21 cellular contexts compared by ENCODE assay signal in genomic region chr7:90817846-90818245, GRCh38.
A peak's percentile ranks its signal among the peaks of the same experiment; 100 is the strongest.
DNase-seq lines count a peak whose midpoint lies in the region; ATAC-seq and TF ChIP-seq lines count a peak whose summit lies in the region.
"Had no signal": no experiment of that assay in that cellular context is flagged by ENCODE, and none has a peak within 500 bp of the region (broad histone marks: within the 10 kb centered on the region; RNA-seq: fewer than 3 reads in every experiment).

No MANE protein-coding gene starts in this region.

- H3K9ac ChIP-seq in smooth muscle cell (ENCODE audit: low read depth) = no peak overlapping the region
- H3K9ac ChIP-seq in trophoblast cell (ENCODE audit: low read length) = no peak overlapping the region

- H2BK5ac ChIP-seq in trophoblast cell (ENCODE audit: low read depth, low read length, poor library complexity) = no peak overlapping the region

- H3K4ac ChIP-seq in trophoblast cell (ENCODE audit: low read depth, low read length) = no peak overlapping the region

- peaks cover 1% of the 10 kb centered on the region for H3K27me3 Mint-ChIP-seq in GM23338 (ENCODE audit: insufficient read depth, low read depth, poor library complexity)
- H3K27me3 Mint-ChIP-seq: activated T-helper 17 cell treated with anti-CD3 and anti-CD28 coated beads, Interleukin-2, amount 50 U/mL, for 72 hours; dendritic cell treated with granulocyte-macrophage colony-stimulating factor and Interleukin-4, amounts not matched to agents 40 ng/mL and 50 ng/mL, for 4 days had no signal

- H2AFZ ChIP-seq in GM23338 = no peak overlapping the region
- H2AFZ ChIP-seq in smooth muscle cell (ENCODE audit: low read depth) = no peak overlapping the region
- no peak overlapping the region for H2AFZ ChIP-seq in trophoblast cell (ENCODE audit: insufficient read depth, low read length, poor library complexity)

- H3K27ac ChIP-seq in GM23338 (ENCODE audit: low read depth) (peak overlapping the region; percentile 9; the same call in 1 of the 2 replicates), smooth muscle cell (ENCODE audit: low read depth) (no peak overlapping the region), trophoblast cell (ENCODE audit: low read depth, low read length) (no peak overlapping the region)

- H3K4me2 ChIP-seq in GM23338 = no peak overlapping the region
- peak overlapping the region; percentile 60 for H3K4me2 ChIP-seq in smooth muscle cell
- no peak overlapping the region for H3K4me2 ChIP-seq in trophoblast cell (ENCODE audit: low read length)

- TF ChIP-seq CTCF in GM23338 (conservative IDR thresholded peaks at IDR 0.05; ENCODE audit: low read depth in 2 of 2) = peak in 1 of 2 experiments; percentile 18; a peak in 2 of 4 replicates
- no peak for TF ChIP-seq CTCF in smooth muscle cell (IDR thresholded peaks at IDR 0.05; ENCODE audit: borderline replicate concordance, insufficient read depth, poor library complexity, severe bottlenecking)

- H3K27ac Mint-ChIP-seq in GM23338 = peak overlapping the region; percentile 25
- H3K27ac Mint-ChIP-seq: activated naive CD8-positive, alpha-beta T cell treated with anti-CD3 and anti-CD28 coated beads, Interleukin-2, amount 50 U/mL, for 24 hours; activated T-helper 17 cell treated with anti-CD3 and anti-CD28 coated beads, Interleukin-2, amount 50 U/mL, for 72 hours; dendritic cell treated with granulocyte-macrophage colony-stimulating factor and Interleukin-4, amounts not matched to agents 40 ng/mL and 50 ng/mL, for 4 days had no signal

- H3K36me3 ChIP-seq in GM23338 (ENCODE audit: insufficient read depth) = no peaks in the 10 kb centered on the region
- H3K36me3 ChIP-seq in smooth muscle cell (ENCODE audit: low read depth) = no peaks in the 10 kb centered on the region
- H3K36me3 ChIP-seq in trophoblast cell (ENCODE audit: control insufficient read depth in 1 of 2, insufficient read depth in 2 of 2, low read length in 2 of 2) = no peaks in the 10 kb centered on the region
- H3K36me3 ChIP-seq: BE2C had no signal

- H3K79me2 ChIP-seq in GM23338 (replicated peaks; ENCODE audit: insufficient read depth) (no peaks in the 10 kb centered on the region), smooth muscle cell (ENCODE audit: low read depth) (no peaks in the 10 kb centered on the region), trophoblast cell (ENCODE audit: control insufficient read depth, insufficient read depth, low read length, poor library complexity) (no peaks in the 10 kb centered on the region)

- H3K4me3 ChIP-seq in GM23338 (no peak overlapping the region), smooth muscle cell (no peak overlapping the region), trophoblast cell (ENCODE audit: low read depth, low read length) (no peak overlapping the region)

- H3K9me3 ChIP-seq in smooth muscle cell (replicated peaks; ENCODE audit: low read depth) (no peaks in the 10 kb centered on the region), trophoblast cell (ENCODE audit: insufficient read depth, low read depth, low read length) (no peaks in the 10 kb centered on the region)
- H3K9me3 ChIP-seq: BE2C had no signal

- H3K4me1 ChIP-seq in GM23338 (ENCODE audit: insufficient read depth) = 0 out of 2 replicates have a peak, but pooled peaks cover 5% of the 10 kb centered on the region
- H3K4me1 ChIP-seq in smooth muscle cell (ENCODE audit: low read depth) = peaks cover 16% of the 10 kb centered on the region
- H3K4me1 ChIP-seq in trophoblast cell (ENCODE audit: control insufficient read depth in 1 of 2, insufficient read depth in 2 of 2, low read length in 2 of 2) = no peaks in the 10 kb centered on the region
- H3K4me1 ChIP-seq: BE2C had no signal

- no peaks in the 10 kb centered on the region for H4K20me1 ChIP-seq in GM23338 (replicated peaks; ENCODE audit: insufficient read depth)
- H4K20me1 ChIP-seq in smooth muscle cell (ENCODE audit: low read depth) = no peaks in the 10 kb centered on the region

- ATAC-seq in GM23338 (peak; percentile 82), SK-N-SH treated with all-trans-retinoic acid at 6 μM for 48 hours (peak; percentile 4; the same call in 2 of the 3 replicates)
- ATAC-seq: activated naive CD8-positive, alpha-beta T cell treated with anti-CD3 and anti-CD28 coated beads, Interleukin-2, amount 50 U/mL, for 24 hours; activated T-helper 17 cell treated with anti-CD3 and anti-CD28 coated beads, Interleukin-2, amount 50 U/mL, for 72 hours; Panc1 had no signal

- H3K18ac ChIP-seq in trophoblast cell (ENCODE audit: low read length) = no peak overlapping the region

- no peak overlapping the region for H2BK12ac ChIP-seq in trophoblast cell (ENCODE audit: low read length)

- no peak overlapping the region for H2BK120ac ChIP-seq in trophoblast cell (ENCODE audit: insufficient read depth, low read length, poor library complexity)

- WGBS in smooth muscle cell (ENCODE audit: low lambda C conversion rate) = 4% methylated on average over 2 of the region's 2 CpGs
- no CpG with 5 or more reads among the region's 2 CpGs for WGBS in trophoblast cell (ENCODE audit: extremely low coverage, insufficient coverage, insufficient read length)

- H3F3A ChIP-seq in GM23338 (replicated peaks; ENCODE audit: low read depth) (no peaks in the 10 kb centered on the region), smooth muscle cell (ENCODE audit: low read depth) (peaks cover 11% of the 10 kb centered on the region)

- H2AK5ac ChIP-seq in trophoblast cell (ENCODE audit: low read length) = no peak overlapping the region

- H3K14ac ChIP-seq in trophoblast cell (ENCODE audit: low read length) = no peak overlapping the region

- H3K36me3 Mint-ChIP-seq in GM23338 (ENCODE audit: low read depth) = peaks cover 20% of the 10 kb centered on the region

- DNase-seq in GM23338 (ENCODE audit: low spot score) = peak; percentile 45
- DNase-seq in iPS-NIHi7 (ENCODE audit: extremely low spot score) = peak; percentile 26
- no peak for DNase-seq in smooth muscle cell (lab: John Stamatoyannopoulos, UW; ENCODE audit: unreplicated experiment)
- DNase-seq in stimulated activated CD4-positive, alpha-beta T cell treated with anti-CD3 and anti-CD28 coated beads, Interleukin-1b, Interleukin-23, amount 100 ng/mL, for 48 hours = no peak
- no peak for DNase-seq in COR-L47 (lab: John Stamatoyannopoulos, UW)
- DNase-seq in trophoblast cell = no peak
- DNase-seq: activated naive CD8-positive, alpha-beta T cell treated with anti-CD3 and anti-CD28 coated beads, Interleukin-2, amount 50 U/mL, for 24 hours; BE2C; Calu3; foreskin melanocyte; left cardiac atrium; midbrain; NCI-H1436 treated with DMSO at 0.1 percent for 48 hours; NCI-H774; stimulated activated CD4-positive, alpha-beta T cell treated with anti-CD3 and anti-CD28 coated beads, Interleukin-12 subunit alpha, Interleukin-12 subunit beta, amount 100 ng/mL, for 4 hours; T1000 had no signal

- H3K27me3 ChIP-seq in GM23338 (ENCODE audit: insufficient read depth) (no peaks in the 10 kb centered on the region), smooth muscle cell (ENCODE audit: low read depth) (no peaks in the 10 kb centered on the region), trophoblast cell (ENCODE audit: insufficient read depth, low read length) (no peaks in the 10 kb centered on the region)
- H3K27me3 ChIP-seq: BE2C had no signal

- H4K91ac ChIP-seq in trophoblast cell (ENCODE audit: low read depth, low read length) = no peak overlapping the region

- H4K12ac ChIP-seq in trophoblast cell (ENCODE audit: low read depth, low read length) = no peak overlapping the region

- H3K9me2 ChIP-seq in GM23338 (ENCODE audit: insufficient read depth) = no peaks in the 10 kb centered on the region

- H3K4me3 Mint-ChIP-seq in GM23338 = no peak overlapping the region
- H3K4me3 Mint-ChIP-seq: activated naive CD8-positive, alpha-beta T cell treated with anti-CD3 and anti-CD28 coated beads, Interleukin-2, amount 50 U/mL, for 24 hours; activated T-helper 17 cell treated with anti-CD3 and anti-CD28 coated beads, Interleukin-2, amount 50 U/mL, for 72 hours; dendritic cell treated with granulocyte-macrophage colony-stimulating factor and Interleukin-4, amounts not matched to agents 40 ng/mL and 50 ng/mL, for 4 days; neural crest cell had no signal

- no peak overlapping the region for H3K23ac ChIP-seq in trophoblast cell (ENCODE audit: low read length)

- no peaks in the 10 kb centered on the region for H3K79me1 ChIP-seq in trophoblast cell (ENCODE audit: low read length)

- peaks cover 6% of the 10 kb centered on the region for H3K9me3 Mint-ChIP-seq in GM23338

- H3K4me1 Mint-ChIP-seq in GM23338 = peaks cover 18% of the 10 kb centered on the region
- H3K4me1 Mint-ChIP-seq: activated T-helper 17 cell treated with anti-CD3 and anti-CD28 coated beads, Interleukin-2, amount 50 U/mL, for 72 hours; neural crest cell had no signal

- no peak overlapping the region for H4K8ac ChIP-seq in trophoblast cell (ENCODE audit: low read depth, low read length)

TF ChIP-seq in GM23338, 12 proteins besides CTCF, POLR2A, EP300 and RAD21:
- TF ChIP-seq ZNF331 (CRISPR knock-in tag; IDR thresholded peaks at IDR 0.05; ENCODE audit: low read depth) (no peak), NANOG (IDR thresholded peaks at IDR 0.05; ENCODE audit: borderline replicate concordance) (no peak), STAT1 (IDR thresholded peaks at IDR 0.05; ENCODE audit: unreplicated experiment) (no peak), JUNB (IDR thresholded peaks at IDR 0.05; ENCODE audit: unreplicated experiment) (no peak), EZH2phosphoT487 (IDR thresholded peaks at IDR 0.05; ENCODE audit: unreplicated experiment) (no peak)

TF ChIP-seq in SK-N-SH treated with all-trans-retinoic acid at 6 μM for 48 hours, 23 proteins besides CTCF, POLR2A, EP300 and RAD21 (continues in another document):
- TF ChIP-seq POU6F1 (CRISPR knock-in tag; IDR thresholded peaks at IDR 0.05; ENCODE audit: borderline replicate concordance, low read depth) (no peak), TCF4 (CRISPR knock-in tag; IDR thresholded peaks at IDR 0.05; ENCODE audit: borderline replicate concordance) (no peak)

Comparison
In these comparisons a context has a peak if more than half of its experiments do, and no peak if none do; other contexts are left out.
1. DNase-seq: peak in GM23338 (single experiment) and iPS-NIHi7 (single experiment); none in smooth muscle cell (single experiment), stimulated activated CD4-positive, alpha-beta T cell treated with anti-CD3 and anti-CD28 coated beads, Interleukin-1b, Interleukin-23, amount 100 ng/mL, for 48 hours (single experiment), COR-L47 (single experiment) and trophoblast cell (0 of 2).